17 cellular contexts compared by ENCODE assay signal in genomic region chr2:136323935-136324334, GRCh38.
A peak's percentile ranks its signal among the peaks of the same experiment; 100 is the strongest.
DNase-seq lines count a peak whose midpoint lies in the region; ATAC-seq and TF ChIP-seq lines count a peak whose summit lies in the region.
"Had no signal": no experiment of that assay in that cellular context is flagged by ENCODE, and none has a peak within 500 bp of the region (broad histone marks: within the 10 kb centered on the region; RNA-seq: fewer than 3 reads in every experiment).

No MANE protein-coding gene starts in this region.

- DNase-seq in activated naive CD4-positive, alpha-beta T cell treated with anti-CD3 and anti-CD28 coated beads, Interleukin-2, amount 10 ng/mL, durations not matched to agents 7 days and 5 days: peak; percentile 23
- no peak for DNase-seq in activated naive CD4-positive, alpha-beta T cell treated with Interleukin-2 at 50 U/mL for 16 hours
- DNase-seq in OCI-LY7 (ENCODE audit: low spot score): peak; percentile 57
- DNase-seq in activated naive CD8-positive, alpha-beta T cell treated with anti-CD3 and anti-CD28 coated beads for 36 hours: no peak
- DNase-seq in gastrocnemius medialis: no peak
- DNase-seq in left ventricle myocardium inferior: no peak
- DNase-seq: GOT3; heart left ventricle; MM.1S; NCI-H2029; NCI-H524; PC-9; stimulated activated CD4-positive, alpha-beta T cell treated with anti-CD3 and anti-CD28 coated beads, Interleukin-15, amount 100 ng/mL, for 24 hours had no signal

- in situ Hi-C loops in gastrocnemius medialis (cut with MboI; ENCODE audit: low sequenced_read_pairs in 4 of 4): no loop called here

- peak overlapping the region; percentile 34 for H3K4me3 Mint-ChIP-seq in activated naive CD4-positive, alpha-beta T cell treated with anti-CD3 and anti-CD28 coated beads, Interleukin-2, amount 10 ng/mL, durations not matched to agents 7 days and 5 days
- H3K4me3 Mint-ChIP-seq in activated naive CD8-positive, alpha-beta T cell treated with anti-CD3 and anti-CD28 coated beads for 36 hours: peak overlapping the region; percentile 29
- H3K4me3 Mint-ChIP-seq in stimulated activated memory B cell treated with anti-CD40 and anti-IgM and Interleukin-4, amounts not matched to agents 10 μg/mL and 1 μg/mL and 100 μg/mL, for 72 hours: peak overlapping the region; percentile 37

- no TSS peak for BruUV-seq in OCI-LY7 (replicated peaks; lab: Mats Ljungman, UMichigan)

- no peaks in the 10 kb centered on the region for H4K20me1 ChIP-seq in OCI-LY7 (ENCODE audit: insufficient read depth, low read length)

- H3K79me2 ChIP-seq in OCI-LY7 (ENCODE audit: insufficient read depth, low read depth, low read length): no peaks in the 10 kb centered on the region

- peaks cover 7% of the 10 kb centered on the region for H3K27me3 Mint-ChIP-seq in activated naive CD4-positive, alpha-beta T cell treated with anti-CD3 and anti-CD28 coated beads, Interleukin-2, amount 10 ng/mL, durations not matched to agents 7 days and 5 days
- no peaks in the 10 kb centered on the region for H3K27me3 Mint-ChIP-seq in activated naive CD8-positive, alpha-beta T cell treated with anti-CD3 and anti-CD28 coated beads for 36 hours
- no peaks in the 10 kb centered on the region for H3K27me3 Mint-ChIP-seq in stimulated activated memory B cell treated with anti-CD40 and anti-IgM and Interleukin-4, amounts not matched to agents 10 μg/mL and 1 μg/mL and 100 μg/mL, for 72 hours

- CTCF ChIA-PET in activated naive CD4-positive, alpha-beta T cell treated with anti-CD3 and anti-CD28 coated beads, Interleukin-2, amount 10 ng/mL, durations not matched to agents 7 days and 5 days (lab: Charles Lee): no interaction called here
- CTCF ChIA-PET in OCI-LY7 (lab: Charles Lee; ENCODE audit: unreplicated experiment): interaction anchor here (1.4 kb wide), 1 partner anchor 18 kb away, joined by 4 read pairs; no protein-coding TSS in a partner anchor

- no peak for ATAC-seq in stimulated activated memory B cell treated with anti-CD40 and anti-IgM and Interleukin-4, amounts not matched to agents 10 μg/mL and 1 μg/mL and 100 μg/mL, for 72 hours
- ATAC-seq in HG03159 (IDR thresholded peaks at IDR 0.05; ENCODE audit: unreplicated experiment): no peak
- no peak for ATAC-seq in gastrocnemius medialis
- ATAC-seq: GM12878, heart left ventricle had no signal

- H3K27me3 ChIP-seq in gastrocnemius medialis (no peaks in the 10 kb centered on the region), left ventricle myocardium inferior (ENCODE audit: low read depth) (peaks cover 12% of the 10 kb centered on the region)

- H3K4me3 ChIP-seq in OCI-LY7 (ENCODE audit: low read depth, low read length, poor library complexity, severe bottlenecking) (peak overlapping the region; percentile 54), gastrocnemius medialis (no peak overlapping the region), left ventricle myocardium inferior (no peak overlapping the region)
- H3K4me3 ChIP-seq: GM12878, heart left ventricle, PC-9 had no signal

- H3K4me1 ChIP-seq in OCI-LY7 (ENCODE audit: insufficient read depth, low read length, poor library complexity, severe bottlenecking) (peaks cover 76% of the 10 kb centered on the region), gastrocnemius medialis (no peaks in the 10 kb centered on the region), left ventricle myocardium inferior (no peaks in the 10 kb centered on the region)

- H3K36me3 ChIP-seq in OCI-LY7 (ENCODE audit: insufficient read depth, low read length) (no peaks in the 10 kb centered on the region), gastrocnemius medialis (no peaks in the 10 kb centered on the region), left ventricle myocardium inferior (no peaks in the 10 kb centered on the region)
- H3K36me3 ChIP-seq: heart left ventricle had no signal

- no peaks in the 10 kb centered on the region for H3K9me2 ChIP-seq in OCI-LY7 (ENCODE audit: insufficient read depth, low read length)

- intact Hi-C loops in OCI-LY7 (cut with micrococcal nuclease; ENCODE audit: unreplicated experiment): no loop called here
- intact Hi-C loops in gastrocnemius medialis (cut with DNase I; ENCODE audit: low total_unique reads): no loop called here
- intact Hi-C loops in left ventricle myocardium inferior (cut with micrococcal nuclease): no loop called here

- H3K27ac ChIP-seq in OCI-LY7 (ENCODE audit: low read depth, low read length, poor library complexity, severe bottlenecking): peak overlapping the region; percentile 81
- H3K27ac ChIP-seq in gastrocnemius medialis: no peak overlapping the region
- no peak overlapping the region for H3K27ac ChIP-seq in left ventricle myocardium inferior (replicated peaks)
- H3K27ac ChIP-seq: heart left ventricle, PC-9, SK-N-MC had no signal

- peaks cover 3% of the 10 kb centered on the region for H3K36me3 Mint-ChIP-seq in activated naive CD4-positive, alpha-beta T cell treated with anti-CD3 and anti-CD28 coated beads, Interleukin-2, amount 10 ng/mL, durations not matched to agents 7 days and 5 days
- H3K36me3 Mint-ChIP-seq in activated naive CD8-positive, alpha-beta T cell treated with anti-CD3 and anti-CD28 coated beads for 36 hours: peaks cover 13% of the 10 kb centered on the region
- no peaks in the 10 kb centered on the region for H3K36me3 Mint-ChIP-seq in stimulated activated memory B cell treated with anti-CD40 and anti-IgM and Interleukin-4, amounts not matched to agents 10 μg/mL and 1 μg/mL and 100 μg/mL, for 72 hours

- peak overlapping the region; percentile 79 for H3K27ac Mint-ChIP-seq in activated naive CD4-positive, alpha-beta T cell treated with anti-CD3 and anti-CD28 coated beads, Interleukin-2, amount 10 ng/mL, durations not matched to agents 7 days and 5 days
- peak overlapping the region; percentile 80 for H3K27ac Mint-ChIP-seq in activated naive CD8-positive, alpha-beta T cell treated with anti-CD3 and anti-CD28 coated beads for 36 hours
- H3K27ac Mint-ChIP-seq in stimulated activated memory B cell treated with anti-CD40 and anti-IgM and Interleukin-4, amounts not matched to agents 10 μg/mL and 1 μg/mL and 100 μg/mL, for 72 hours: peak overlapping the region; percentile 95

- H3K4me2 ChIP-seq in OCI-LY7 (ENCODE audit: low read length): peak overlapping the region; percentile 91
- H3K4me2 ChIP-seq: PC-9 had no signal

- H3K9me3 Mint-ChIP-seq in activated naive CD4-positive, alpha-beta T cell treated with anti-CD3 and anti-CD28 coated beads, Interleukin-2, amount 10 ng/mL, durations not matched to agents 7 days and 5 days: peaks cover 5% of the 10 kb centered on the region
- peaks cover 3% of the 10 kb centered on the region for H3K9me3 Mint-ChIP-seq in activated naive CD8-positive, alpha-beta T cell treated with anti-CD3 and anti-CD28 coated beads for 36 hours
- no peaks in the 10 kb centered on the region for H3K9me3 Mint-ChIP-seq in stimulated activated memory B cell treated with anti-CD40 and anti-IgM and Interleukin-4, amounts not matched to agents 10 μg/mL and 1 μg/mL and 100 μg/mL, for 72 hours

- no peak for TF ChIP-seq CTCF in OCI-LY7 (conservative IDR thresholded peaks at IDR 0.05; ENCODE audit: low read length)
- TF ChIP-seq CTCF in gastrocnemius medialis (IDR thresholded peaks at IDR 0.05 in 4 of 5, conservative IDR thresholded peaks at IDR 0.05 in 1 of 5): no peak
- no peak for TF ChIP-seq CTCF in left ventricle myocardium inferior (IDR thresholded peaks at IDR 0.05; ENCODE audit: borderline replicate concordance)

- no peaks in the 10 kb centered on the region for H3K9me3 ChIP-seq in OCI-LY7 (ENCODE audit: low read length)
- no peaks in the 10 kb centered on the region for H3K9me3 ChIP-seq in gastrocnemius medialis
- H3K9me3 ChIP-seq in left ventricle myocardium inferior (replicated peaks): no peaks in the 10 kb centered on the region
- H3K9me3 ChIP-seq: heart left ventricle had no signal

- H2AFZ ChIP-seq in OCI-LY7 (ENCODE audit: low read length): peak overlapping the region; percentile 97
- H2AFZ ChIP-seq: PC-9 had no signal

- POLR2A ChIA-PET in OCI-LY7 (lab: Charles Lee): interaction anchor here (1.0 kb wide), 1 partner anchor 55 kb away, joined by 3 read pairs; no protein-coding TSS in a partner anchor

- H3K4me1 Mint-ChIP-seq in activated naive CD4-positive, alpha-beta T cell treated with anti-CD3 and anti-CD28 coated beads, Interleukin-2, amount 10 ng/mL, durations not matched to agents 7 days and 5 days: peaks cover 80% of the 10 kb centered on the region
- H3K4me1 Mint-ChIP-seq in activated naive CD8-positive, alpha-beta T cell treated with anti-CD3 and anti-CD28 coated beads for 36 hours: peaks cover 71% of the 10 kb centered on the region
- H3K4me1 Mint-ChIP-seq in stimulated activated memory B cell treated with anti-CD40 and anti-IgM and Interleukin-4, amounts not matched to agents 10 μg/mL and 1 μg/mL and 100 μg/mL, for 72 hours: peaks cover 78% of the 10 kb centered on the region

- TF ChIP-seq POLR2A in gastrocnemius medialis (IDR thresholded peaks at IDR 0.05): no peak

Comparison
In these comparisons a context has a peak if more than half of its experiments do, and no peak if none do; other contexts are left out.
1. DNase-seq: peak in activated naive CD4-positive, alpha-beta T cell treated with anti-CD3 and anti-CD28 coated beads, Interleukin-2, amount 10 ng/mL, durations not matched to agents 7 days and 5 days (single experiment) and OCI-LY7 (single experiment); none in activated naive CD4-positive, alpha-beta T cell treated with Interleukin-2 at 50 U/mL for 16 hours (single experiment), activated naive CD8-positive, alpha-beta T cell treated with anti-CD3 and anti-CD28 coated beads for 36 hours (single experiment), gastrocnemius medialis (0 of 2) and left ventricle myocardium inferior (single experiment).
2. Peak in every context shown above with its lines, with median percentiles within 50 percentile points of each other: H3K27ac Mint-ChIP-seq and H3K4me3 Mint-ChIP-seq.